Comparison of ENCODE assay signal across 1 cellular context in genomic region chr17:27747462-27748359, GRCh38.
TF ChIP-seq lines count a peak whose summit lies in the region.

No MANE protein-coding gene starts in this region.

TF ChIP-seq in SK-N-SH, 30 proteins besides CTCF, POLR2A, EP300 and RAD21 (continued from another document):
- TF ChIP-seq ZBTB33 (IDR thresholded peaks at IDR 0.05; ENCODE audit: borderline replicate concordance, low read depth) (no peak), TCF12 (IDR thresholded peaks at IDR 0.05) (no peak), YY1 (IDR thresholded peaks at IDR 0.05; ENCODE audit: low read depth) (no peak), CHD2 (IDR thresholded peaks at IDR 0.05; ENCODE audit: low read length, partially characterized antibody) (no peak), USF1 (IDR thresholded peaks at IDR 0.05; ENCODE audit: borderline replicate concordance, low read depth) (no peak)
